Comparison of ENCODE assay signal across 20 cellular contexts in genomic region chr22:27760474-27760873, GRCh38. TPM values are rescaled to one million over a fixed set of nuclear protein-coding genes. Genes with fewer than 3 reads are reported as not detected.
DNase-seq lines count a peak whose midpoint lies in the region; ATAC-seq, FAIRE-seq and TF ChIP-seq lines count a peak whose summit lies in the region.
"Had no signal": no experiment of that assay in that cellular context is flagged by ENCODE, and none has a peak within 500 bp of the region (broad histone marks: within the 10 kb centered on the region; RNA-seq: fewer than 3 reads in every experiment).

No MANE protein-coding gene starts in this region.

- DNase-seq in K562 (ENCODE audit: extremely low read depth in 1 of 4, low spot score in 3 of 4) (peak in 3 of 4 experiments; percentile 6 to 16 (median 16)), endothelial cell (ENCODE audit: low spot score) (no peak), SKM-1 (lab: John Stamatoyannopoulos, UW; ENCODE audit: unreplicated experiment) (no peak), SKM-1 treated with dmso at 0.1 percent for 144 hours (lab: John Stamatoyannopoulos, UW; ENCODE audit: unreplicated experiment) (no peak), ACHN (no peak)
- no peak for DNase-seq in activated T-cell treated with anti-CD3 and anti-CD28 coated beads, Interleukin-2, amount 50 U/mL, for 1 hour
- DNase-seq: 8988T; Caco-2; CD4-positive, alpha-beta T cell; DMS153; DMS79; GDM1; GOT3; H9 had no signal

- H3K9me1 ChIP-seq in K562 (ENCODE audit: control insufficient read depth, insufficient read depth, low read length) = no peaks in the 10 kb centered on the region

- POLR2A ChIA-PET in K562 (lab: Yijun Ruan, JAX) = interaction anchor here (0.5 kb wide), 1 partner anchor 463 kb away, joined by 3 read pairs; no protein-coding TSS in a partner anchor

- ATAC-seq in K562 = 0 out of 3 replicates have a peak, but pooled peaks have one; percentile 32
- ATAC-seq: HepG2 had no signal

- no peak overlapping the region for H3K9ac ChIP-seq in BLaER1 treated with 17β-estradiol and CSF1 and Interleukin-3, amounts not matched to agents 10 nM and 100 nM
- no peak overlapping the region for H3K9ac ChIP-seq in K562 (ENCODE audit: insufficient read depth in 1 of 2, low read depth in 2 of 2, low read length in 2 of 2)

- TF ChIP-seq EP300 in K562 (IDR thresholded peaks at IDR 0.05; ENCODE audit: low read length) = no peak

- H3K4me3 Mint-ChIP-seq in endothelial cell (ENCODE audit: unreplicated experiment) = peak overlapping the region; percentile 27
- H3K4me3 Mint-ChIP-seq: B cell; CD4-positive, alpha-beta T cell; H9; IgD-negative memory B cell had no signal

- H3K27me3 ChIP-seq in BLaER1 treated with 17β-estradiol and CSF1 and Interleukin-3, amounts not matched to agents 10 nM and 100 nM = no peaks in the 10 kb centered on the region
- H3K27me3 ChIP-seq in K562 (ENCODE audit: control insufficient read depth in 2 of 2, insufficient read depth in 2 of 2, low read length in 2 of 2) = peaks cover 0 to 16% of the 10 kb centered on the region in 2 experiments; a peak in 2 of 5 replicates

- no TSS peak for BruUV-seq in K562 (replicated peaks; lab: Mats Ljungman, UMichigan)

- H3K79me2 ChIP-seq in K562 (ENCODE audit: control insufficient read depth, insufficient read depth, low read length) = no peaks in the 10 kb centered on the region

- no peaks in the 10 kb centered on the region for H3K36me3 ChIP-seq in BLaER1 treated with 17β-estradiol and CSF1 and Interleukin-3, amounts not matched to agents 10 nM and 100 nM
- H3K36me3 ChIP-seq in K562 (ENCODE audit: control insufficient read depth, insufficient read depth, low read length) = no peaks in the 10 kb centered on the region

- no peaks in the 10 kb centered on the region for H3K4me1 Mint-ChIP-seq in endothelial cell (ENCODE audit: unreplicated experiment)
- H3K4me1 Mint-ChIP-seq: B cell had no signal

- no peak overlapping the region for H3K27ac Mint-ChIP-seq in endothelial cell (ENCODE audit: unreplicated experiment)
- H3K27ac Mint-ChIP-seq: B cell; CD4-positive, alpha-beta T cell; H9; IgD-negative memory B cell had no signal

- no peak for TF ChIP-seq CTCF in K562 (IDR thresholded peaks at IDR 0.05 in 2 of 3, conservative IDR thresholded peaks at IDR 0.05 in 1 of 3; ENCODE audit: insufficient read depth in 2 of 3, low read depth in 1 of 3, low read length in 3 of 3)
- TF ChIP-seq CTCF in endothelial cell (IDR thresholded peaks at IDR 0.05; ENCODE audit: unreplicated experiment) = no peak

- H3K9me3 ChIP-seq in BLaER1 treated with 17β-estradiol and CSF1 and Interleukin-3, amounts not matched to agents 10 nM and 100 nM (replicated peaks in 1 of 11) = no peaks in the 10 kb centered on the region
- no peaks in the 10 kb centered on the region for H3K9me3 ChIP-seq in K562 (replicated peaks; ENCODE audit: control insufficient read depth, insufficient read depth, low read depth, low read length)
- H3K9me3 ChIP-seq: Caco-2 had no signal

- no peak overlapping the region for H3K4me3 ChIP-seq in BLaER1 treated with 17β-estradiol and CSF1 and Interleukin-3, amounts not matched to agents 10 nM and 100 nM
- no peak overlapping the region for H3K4me3 ChIP-seq in K562

- CTCF ChIA-PET in K562 (lab: Yijun Ruan, JAX; ENCODE audit: low intra/inter-chr PET ratio) = no interaction called here

- TF ChIP-seq RAD21 in K562 (CRISPR knock-in tag; conservative IDR thresholded peaks at IDR 0.05 in 1 of 2, IDR thresholded peaks at IDR 0.05 in 1 of 2) = no peak

- intact Hi-C loops in K562 (cut with micrococcal nuclease) = no loop called here

- WGBS in K562 (ENCODE audit: insufficient coverage, low coverage, missing lambda C conversion rate) = 5% methylated on average over 8 of the region's 8 CpGs

- FAIRE-seq in K562 (lab: Jason Lieb, UNC) = no peak
- FAIRE-seq: GM12892, HepG2 had no signal

- no peaks in the 10 kb centered on the region for H3K9me3 Mint-ChIP-seq in endothelial cell (ENCODE audit: unreplicated experiment)
- H3K9me3 Mint-ChIP-seq: CD4-positive, alpha-beta T cell; H9 had no signal

- peak overlapping the region; percentile 31 to 65 (median 45); a peak in 15 of 22 replicates for H3K4me2 ChIP-seq in BLaER1 treated with 17β-estradiol and CSF1 and Interleukin-3, amounts not matched to agents 10 nM and 100 nM
- no peak overlapping the region for H3K4me2 ChIP-seq in K562 (ENCODE audit: insufficient read depth, low read length)

- peaks cover 0 to 7% (median 0%) of the 10 kb centered on the region in 11 experiments; a peak in 1 of 22 replicates for H4K20me1 ChIP-seq in BLaER1 treated with 17β-estradiol and CSF1 and Interleukin-3, amounts not matched to agents 10 nM and 100 nM
- no peaks in the 10 kb centered on the region for H4K20me1 ChIP-seq in K562 (replicated peaks; ENCODE audit: control insufficient read depth, insufficient read depth, low read length)

- H3K27ac ChIP-seq in BLaER1 treated with 17β-estradiol and CSF1 and Interleukin-3, amounts not matched to agents 10 nM and 100 nM = no peak overlapping the region
- H3K27ac ChIP-seq in K562 (ENCODE audit: extremely low read depth, low read depth, low read length) = no peak overlapping the region
- H3K27ac ChIP-seq: C4-2B had no signal

- H3K27me3 Mint-ChIP-seq in endothelial cell (ENCODE audit: unreplicated experiment) = peaks cover 7% of the 10 kb centered on the region
- H3K27me3 Mint-ChIP-seq: B cell; CD4-positive, alpha-beta T cell had no signal

- in situ Hi-C loops in K562 (cut with MboI) = no loop called here
- in situ Hi-C loops in ACHN (cut with HindIII; ENCODE audit: low pct_ligation_motif_present, low pct_unique_long_range_greater_than_20kb, low sequenced_read_pairs) = no loop called here

- TF ChIP-seq POLR2A in K562 (conservative IDR thresholded peaks at IDR 0.05) = no peak

- no peak overlapping the region for H2AFZ ChIP-seq in K562 (ENCODE audit: low read depth, low read length)

- peaks cover 12 to 20% (median 18%) of the 10 kb centered on the region in 10 experiments for H3K4me1 ChIP-seq in BLaER1 treated with 17β-estradiol and CSF1 and Interleukin-3, amounts not matched to agents 10 nM and 100 nM
- no peaks in the 10 kb centered on the region; a peak in 1 of 5 replicates for H3K4me1 ChIP-seq in K562 (replicated peaks in 1 of 2; ENCODE audit: control insufficient read depth in 2 of 2, insufficient read depth in 2 of 2, low read length in 2 of 2)

- H3K36me3 Mint-ChIP-seq in endothelial cell (ENCODE audit: low read depth, unreplicated experiment) = no peaks in the 10 kb centered on the region

TF ChIP-seq in K562, 482 proteins besides CTCF, POLR2A, EP300 and RAD21:
- no peak for TF ChIP-seq ZNF695 (CRISPR knock-in tag; IDR thresholded peaks at IDR 0.05)

RNA-seq across cellular contexts. Expression of gene MN1, which starts 41.1 kb away (rescaled TPM):
- total RNA-seq in K562 (2011; cell fraction: chromatin; rRNA removed; ENCODE audit: low replicate concordance) = not detected in 2 replicates
- under 0.01 TPM in 1 of 2 replicates, not detected in the other for total RNA-seq in K562 (2011; cell fraction: nucleolus; rRNA removed)
- not detected in 2 replicates for total RNA-seq in K562 (2011; cell fraction: nucleoplasm; rRNA removed)
- total RNA-seq in K562 (2014; rRNA removed) = under 0.01 and 0.05 TPM in 2 replicates
- not detected in 2 replicates for total RNA-seq in K562 (2014; rRNA removed; fragmentation: Illumina TruSeq; extraction: Trizol)
- total RNA-seq in K562 (2015; rRNA removed; fragmentation: Illumina TruSeq; extraction: Trizol) = 0.04 TPM in 1 of 2 replicates, not detected in the other
- 0.02 and 0.04 TPM in 2 replicates for total RNA-seq in K562 (2021)
- polyA plus RNA-seq in K562 (2011; rRNA removed) = 0.05 TPM in 1 of 2 replicates, not detected in the other
- 0.01 TPM in 1 of 2 replicates, not detected in the other for polyA plus RNA-seq in K562 (2011; cell fraction: cytosol; rRNA removed)
- 0.01 TPM in 2 replicates for polyA plus RNA-seq in K562 (2011; cell fraction: nucleus; rRNA removed)
- polyA plus RNA-seq in K562 (2012) = 0.05 and 0.06 TPM in 2 replicates
- polyA plus RNA-seq in K562 (2014; fragmentation: Illumina TruSeq; extraction: Trizol) = 0.01 and 0.04 TPM in 2 replicates
- under 1 TPM in 1 of 2 experiments, not detected in 1; under 0.01 TPM for polyA plus RNA-seq in K562 (2014; fragmentation: Nextera tagmentation; extraction: Ambion mirVana)
- not detected in 2 replicates for polyA plus RNA-seq in K562 (2014; rRNA removed)
- polyA minus RNA-seq in K562 (2011; rRNA and poly(A)+ RNA removed) = not detected in 2 replicates
- polyA minus RNA-seq in K562 (2011; cell fraction: cytosol; rRNA and poly(A)+ RNA removed) = not detected in 2 replicates
- polyA minus RNA-seq in K562 (2011; cell fraction: nucleus; rRNA and poly(A)+ RNA removed) = under 0.01 TPM in 2 replicates
- total RNA-seq in endothelial cell (ENCODE audit: unreplicated experiment) = 9.9 TPM
- total RNA-seq: HepG2 had no signal
- polyA plus RNA-seq: IgD-negative memory B cell had no signal

Comparison
In these comparisons a context has a peak if more than half of its experiments do, and no peak if none do; other contexts are left out.
1. DNase-seq: peak in K562 (3 of 4); none in endothelial cell (single experiment), SKM-1 (single experiment), SKM-1 treated with dmso at 0.1 percent for 144 hours (single experiment), ACHN (single experiment) and activated T-cell treated with anti-CD3 and anti-CD28 coated beads, Interleukin-2, amount 50 U/mL, for 1 hour (single experiment).